Comparison of ENCODE assay signal across 1 cellular context in the genomic region with DNA sequence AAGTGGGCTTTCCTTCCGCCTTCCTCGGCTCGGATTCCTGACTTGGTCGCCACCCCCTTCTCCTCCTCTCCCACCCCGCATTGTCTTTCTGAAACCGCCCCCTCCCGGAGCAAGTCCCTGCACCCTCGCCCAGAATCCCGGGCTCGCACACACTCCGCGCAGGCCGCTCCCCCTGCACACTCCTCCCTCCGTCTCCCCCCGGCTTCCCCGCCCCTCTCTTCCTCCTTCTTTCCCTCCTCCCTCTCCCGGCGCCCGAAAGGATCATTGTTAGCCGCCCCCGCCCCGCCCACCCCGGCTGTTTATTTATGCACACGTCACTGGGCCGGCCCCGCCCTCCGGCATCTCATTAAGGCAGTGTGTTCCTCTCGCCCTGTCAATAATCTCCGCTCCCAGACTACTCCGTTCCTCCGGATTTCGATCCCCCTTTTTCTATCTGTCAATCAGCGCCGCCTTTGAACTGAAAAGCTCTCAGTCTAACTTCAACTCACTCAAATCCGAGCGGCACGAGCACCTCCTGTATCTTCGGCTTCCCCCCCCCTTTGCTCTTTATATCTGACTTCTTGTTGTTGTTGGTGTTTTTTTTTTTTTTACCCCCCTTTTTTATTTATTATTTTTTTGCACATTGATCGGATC.
TF ChIP-seq lines count a peak whose summit lies in the region.

A gene (plus strand): TSS at position 373 of the 633 bp plus-strand sequence. CDS start 510 bp downstream, outside the sequence.

TF ChIP-seq in HepG2, 621 proteins besides CTCF, POLR2A, EP300 and RAD21 (continued from another document):
- TF ChIP-seq, protein P1, sequence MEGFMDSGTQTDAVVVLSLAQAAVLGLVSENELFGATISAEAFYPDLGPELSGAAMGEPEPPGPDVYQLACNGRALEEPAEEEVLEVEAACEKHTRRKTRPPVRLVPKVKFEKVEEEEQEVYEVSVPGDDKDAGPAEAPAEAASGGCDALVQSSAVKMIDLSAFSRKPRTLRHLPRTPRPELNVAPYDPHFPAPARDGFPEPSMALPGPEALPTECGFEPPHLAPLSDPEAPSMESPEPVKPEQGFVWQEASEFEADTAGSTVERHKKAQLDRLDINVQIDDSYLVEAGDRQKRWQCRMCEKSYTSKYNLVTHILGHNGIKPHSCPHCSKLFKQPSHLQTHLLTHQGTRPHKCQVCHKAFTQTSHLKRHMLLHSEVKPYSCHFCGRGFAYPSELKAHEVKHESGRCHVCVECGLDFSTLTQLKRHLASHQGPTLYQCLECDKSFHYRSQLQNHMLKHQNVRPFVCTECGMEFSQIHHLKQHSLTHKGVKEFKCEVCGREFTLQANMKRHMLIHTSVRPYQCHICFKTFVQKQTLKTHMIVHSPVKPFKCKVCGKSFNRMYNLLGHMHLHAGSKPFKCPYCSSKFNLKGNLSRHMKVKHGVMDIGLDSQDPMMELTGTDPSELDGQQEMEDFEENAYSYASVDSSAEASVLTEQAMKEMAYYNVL (CRISPR knock-in tag; IDR thresholded peaks at IDR 0.05; ENCODE audit: borderline replicate concordance) = peak; percentile 43; the same call in 1 of the 2 replicates
- TF ChIP-seq ZNF354B (CRISPR knock-in tag; IDR thresholded peaks at IDR 0.05) = no peak
- TF ChIP-seq, protein P2, sequence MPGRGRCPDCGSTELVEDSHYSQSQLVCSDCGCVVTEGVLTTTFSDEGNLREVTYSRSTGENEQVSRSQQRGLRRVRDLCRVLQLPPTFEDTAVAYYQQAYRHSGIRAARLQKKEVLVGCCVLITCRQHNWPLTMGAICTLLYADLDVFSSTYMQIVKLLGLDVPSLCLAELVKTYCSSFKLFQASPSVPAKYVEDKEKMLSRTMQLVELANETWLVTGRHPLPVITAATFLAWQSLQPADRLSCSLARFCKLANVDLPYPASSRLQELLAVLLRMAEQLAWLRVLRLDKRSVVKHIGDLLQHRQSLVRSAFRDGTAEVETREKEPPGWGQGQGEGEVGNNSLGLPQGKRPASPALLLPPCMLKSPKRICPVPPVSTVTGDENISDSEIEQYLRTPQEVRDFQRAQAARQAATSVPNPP (CRISPR knock-in tag; IDR thresholded peaks at IDR 0.05) = no peak
- TF ChIP-seq, protein P3, sequence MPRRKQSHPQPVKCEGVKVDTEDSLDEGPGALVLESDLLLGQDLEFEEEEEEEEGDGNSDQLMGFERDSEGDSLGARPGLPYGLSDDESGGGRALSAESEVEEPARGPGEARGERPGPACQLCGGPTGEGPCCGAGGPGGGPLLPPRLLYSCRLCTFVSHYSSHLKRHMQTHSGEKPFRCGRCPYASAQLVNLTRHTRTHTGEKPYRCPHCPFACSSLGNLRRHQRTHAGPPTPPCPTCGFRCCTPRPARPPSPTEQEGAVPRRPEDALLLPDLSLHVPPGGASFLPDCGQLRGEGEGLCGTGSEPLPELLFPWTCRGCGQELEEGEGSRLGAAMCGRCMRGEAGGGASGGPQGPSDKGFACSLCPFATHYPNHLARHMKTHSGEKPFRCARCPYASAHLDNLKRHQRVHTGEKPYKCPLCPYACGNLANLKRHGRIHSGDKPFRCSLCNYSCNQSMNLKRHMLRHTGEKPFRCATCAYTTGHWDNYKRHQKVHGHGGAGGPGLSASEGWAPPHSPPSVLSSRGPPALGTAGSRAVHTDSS (CRISPR knock-in tag; conservative IDR thresholded peaks at IDR 0.05) = no peak
- TF ChIP-seq CBFB (CRISPR knock-in tag; IDR thresholded peaks at IDR 0.05) = no peak
- peak; percentile 53; the same call in 1 of the 2 replicates for TF ChIP-seq ZNF788 (CRISPR knock-in tag; IDR thresholded peaks at IDR 0.05; ENCODE audit: borderline replicate concordance)
- TF ChIP-seq ZNF441 (CRISPR knock-in tag; IDR thresholded peaks at IDR 0.05; ENCODE audit: borderline replicate concordance) = peak; percentile 95
- TF ChIP-seq, protein P4, sequence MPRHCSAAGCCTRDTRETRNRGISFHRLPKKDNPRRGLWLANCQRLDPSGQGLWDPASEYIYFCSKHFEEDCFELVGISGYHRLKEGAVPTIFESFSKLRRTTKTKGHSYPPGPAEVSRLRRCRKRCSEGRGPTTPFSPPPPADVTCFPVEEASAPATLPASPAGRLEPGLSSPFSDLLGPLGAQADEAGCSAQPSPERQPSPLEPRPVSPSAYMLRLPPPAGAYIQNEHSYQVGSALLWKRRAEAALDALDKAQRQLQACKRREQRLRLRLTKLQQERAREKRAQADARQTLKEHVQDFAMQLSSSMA (CRISPR knock-in tag; IDR thresholded peaks at IDR 0.05) = no peak
- no peak; the same call in 1 of the 2 replicates for TF ChIP-seq FOXA3 (CRISPR knock-in tag; IDR thresholded peaks at IDR 0.05)
- TF ChIP-seq MED1 (CRISPR knock-in tag; IDR thresholded peaks at IDR 0.05) = peak; percentile 46
- no peak for TF ChIP-seq ZNF256 (CRISPR knock-in tag; conservative IDR thresholded peaks at IDR 0.05)
- peak; percentile 17; the same call in 1 of the 2 replicates for TF ChIP-seq MYC (CRISPR knock-in tag; IDR thresholded peaks at IDR 0.05; ENCODE audit: borderline replicate concordance)
- TF ChIP-seq MAFG (CRISPR knock-in tag; IDR thresholded peaks at IDR 0.05) = no peak
- no peak for TF ChIP-seq MTF1 (CRISPR knock-in tag; IDR thresholded peaks at IDR 0.05)
- TF ChIP-seq, protein P5, sequence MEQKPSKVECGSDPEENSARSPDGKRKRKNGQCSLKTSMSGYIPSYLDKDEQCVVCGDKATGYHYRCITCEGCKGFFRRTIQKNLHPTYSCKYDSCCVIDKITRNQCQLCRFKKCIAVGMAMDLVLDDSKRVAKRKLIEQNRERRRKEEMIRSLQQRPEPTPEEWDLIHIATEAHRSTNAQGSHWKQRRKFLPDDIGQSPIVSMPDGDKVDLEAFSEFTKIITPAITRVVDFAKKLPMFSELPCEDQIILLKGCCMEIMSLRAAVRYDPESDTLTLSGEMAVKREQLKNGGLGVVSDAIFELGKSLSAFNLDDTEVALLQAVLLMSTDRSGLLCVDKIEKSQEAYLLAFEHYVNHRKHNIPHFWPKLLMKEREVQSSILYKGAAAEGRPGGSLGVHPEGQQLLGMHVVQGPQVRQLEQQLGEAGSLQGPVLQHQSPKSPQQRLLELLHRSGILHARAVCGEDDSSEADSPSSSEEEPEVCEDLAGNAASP (CRISPR knock-in tag; IDR thresholded peaks at IDR 0.05; ENCODE audit: borderline replicate concordance) = no peak
- TF ChIP-seq, protein P6, sequence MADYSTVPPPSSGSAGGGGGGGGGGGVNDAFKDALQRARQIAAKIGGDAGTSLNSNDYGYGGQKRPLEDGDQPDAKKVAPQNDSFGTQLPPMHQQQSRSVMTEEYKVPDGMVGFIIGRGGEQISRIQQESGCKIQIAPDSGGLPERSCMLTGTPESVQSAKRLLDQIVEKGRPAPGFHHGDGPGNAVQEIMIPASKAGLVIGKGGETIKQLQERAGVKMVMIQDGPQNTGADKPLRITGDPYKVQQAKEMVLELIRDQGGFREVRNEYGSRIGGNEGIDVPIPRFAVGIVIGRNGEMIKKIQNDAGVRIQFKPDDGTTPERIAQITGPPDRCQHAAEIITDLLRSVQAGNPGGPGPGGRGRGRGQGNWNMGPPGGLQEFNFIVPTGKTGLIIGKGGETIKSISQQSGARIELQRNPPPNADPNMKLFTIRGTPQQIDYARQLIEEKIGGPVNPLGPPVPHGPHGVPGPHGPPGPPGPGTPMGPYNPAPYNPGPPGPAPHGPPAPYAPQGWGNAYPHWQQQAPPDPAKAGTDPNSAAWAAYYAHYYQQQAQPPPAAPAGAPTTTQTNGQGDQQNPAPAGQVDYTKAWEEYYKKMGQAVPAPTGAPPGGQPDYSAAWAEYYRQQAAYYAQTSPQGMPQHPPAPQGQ (CRISPR knock-in tag; IDR thresholded peaks at IDR 0.05; ENCODE audit: borderline replicate concordance) = no peak
- TF ChIP-seq CENPX (CRISPR knock-in tag; IDR thresholded peaks at IDR 0.05) = no peak
- no peak for TF ChIP-seq ZNF326 (CRISPR knock-in tag; IDR thresholded peaks at IDR 0.05; ENCODE audit: borderline replicate concordance)
- no peak for TF ChIP-seq PHF5A (CRISPR knock-in tag; IDR thresholded peaks at IDR 0.05; ENCODE audit: low read depth, unreplicated experiment)
- TF ChIP-seq TBX3 (IDR thresholded peaks at IDR 0.05; ENCODE audit: borderline replicate concordance) = no peak
- no peak for TF ChIP-seq PLRG1 (conservative IDR thresholded peaks at IDR 0.05)
- 0 out of 2 replicates have a peak, but pooled peaks have one; percentile 34 for TF ChIP-seq IRF2 (CRISPR knock-in tag; IDR thresholded peaks at IDR 0.05)
- peak; percentile 45; the same call in 1 of the 2 replicates for TF ChIP-seq NKX3-1 (CRISPR knock-in tag; IDR thresholded peaks at IDR 0.05)
- no peak for TF ChIP-seq ZNF33A (CRISPR knock-in tag; IDR thresholded peaks at IDR 0.05; ENCODE audit: borderline replicate concordance)
- TF ChIP-seq CENPT (CRISPR knock-in tag; IDR thresholded peaks at IDR 0.05; ENCODE audit: low read depth) = no peak
- TF ChIP-seq HNRNPH1 (optimal IDR thresholded peaks at IDR 0.05; ENCODE audit: low read depth, low read length) = no peak
- TF ChIP-seq, protein P7, sequence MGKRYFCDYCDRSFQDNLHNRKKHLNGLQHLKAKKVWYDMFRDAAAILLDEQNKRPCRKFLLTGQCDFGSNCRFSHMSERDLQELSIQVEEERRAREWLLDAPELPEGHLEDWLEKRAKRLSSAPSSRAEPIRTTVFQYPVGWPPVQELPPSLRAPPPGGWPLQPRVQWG (CRISPR knock-in tag; IDR thresholded peaks at IDR 0.05; ENCODE audit: borderline replicate concordance, low read depth) = no peak
- peak; percentile 80 for TF ChIP-seq TCF7 (IDR thresholded peaks at IDR 0.05; ENCODE audit: low read depth)
- no peak for TF ChIP-seq TBP (CRISPR knock-in tag; IDR thresholded peaks at IDR 0.05)
- TF ChIP-seq, protein P8, sequence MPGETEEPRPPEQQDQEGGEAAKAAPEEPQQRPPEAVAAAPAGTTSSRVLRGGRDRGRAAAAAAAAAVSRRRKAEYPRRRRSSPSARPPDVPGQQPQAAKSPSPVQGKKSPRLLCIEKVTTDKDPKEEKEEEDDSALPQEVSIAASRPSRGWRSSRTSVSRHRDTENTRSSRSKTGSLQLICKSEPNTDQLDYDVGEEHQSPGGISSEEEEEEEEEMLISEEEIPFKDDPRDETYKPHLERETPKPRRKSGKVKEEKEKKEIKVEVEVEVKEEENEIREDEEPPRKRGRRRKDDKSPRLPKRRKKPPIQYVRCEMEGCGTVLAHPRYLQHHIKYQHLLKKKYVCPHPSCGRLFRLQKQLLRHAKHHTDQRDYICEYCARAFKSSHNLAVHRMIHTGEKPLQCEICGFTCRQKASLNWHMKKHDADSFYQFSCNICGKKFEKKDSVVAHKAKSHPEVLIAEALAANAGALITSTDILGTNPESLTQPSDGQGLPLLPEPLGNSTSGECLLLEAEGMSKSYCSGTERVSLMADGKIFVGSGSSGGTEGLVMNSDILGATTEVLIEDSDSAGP (CRISPR knock-in tag; IDR thresholded peaks at IDR 0.05; ENCODE audit: borderline replicate concordance) = no peak
- TF ChIP-seq DNMT3B (CRISPR knock-in tag; conservative IDR thresholded peaks at IDR 0.05) = no peak
- TF ChIP-seq KAT7 (CRISPR knock-in tag; IDR thresholded peaks at IDR 0.05; ENCODE audit: borderline replicate concordance) = no peak; the same call in 1 of the 2 replicates
- no peak for TF ChIP-seq NONO (IDR thresholded peaks at IDR 0.05)
- TF ChIP-seq NONO (CRISPR knock-in tag; conservative IDR thresholded peaks at IDR 0.05) = 0 out of 2 replicates have a peak, but pooled peaks have one; percentile 14
- TF ChIP-seq BCL6 (CRISPR knock-in tag; IDR thresholded peaks at IDR 0.05) = no peak
- TF ChIP-seq, protein P9, sequence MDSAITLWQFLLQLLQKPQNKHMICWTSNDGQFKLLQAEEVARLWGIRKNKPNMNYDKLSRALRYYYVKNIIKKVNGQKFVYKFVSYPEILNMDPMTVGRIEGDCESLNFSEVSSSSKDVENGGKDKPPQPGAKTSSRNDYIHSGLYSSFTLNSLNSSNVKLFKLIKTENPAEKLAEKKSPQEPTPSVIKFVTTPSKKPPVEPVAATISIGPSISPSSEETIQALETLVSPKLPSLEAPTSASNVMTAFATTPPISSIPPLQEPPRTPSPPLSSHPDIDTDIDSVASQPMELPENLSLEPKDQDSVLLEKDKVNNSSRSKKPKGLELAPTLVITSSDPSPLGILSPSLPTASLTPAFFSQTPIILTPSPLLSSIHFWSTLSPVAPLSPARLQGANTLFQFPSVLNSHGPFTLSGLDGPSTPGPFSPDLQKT (CRISPR knock-in tag; IDR thresholded peaks at IDR 0.05; ENCODE audit: borderline replicate concordance) = no peak
- TF ChIP-seq, protein P10, sequence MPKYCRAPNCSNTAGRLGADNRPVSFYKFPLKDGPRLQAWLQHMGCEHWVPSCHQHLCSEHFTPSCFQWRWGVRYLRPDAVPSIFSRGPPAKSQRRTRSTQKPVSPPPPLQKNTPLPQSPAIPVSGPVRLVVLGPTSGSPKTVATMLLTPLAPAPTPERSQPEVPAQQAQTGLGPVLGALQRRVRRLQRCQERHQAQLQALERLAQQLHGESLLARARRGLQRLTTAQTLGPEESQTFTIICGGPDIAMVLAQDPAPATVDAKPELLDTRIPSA (CRISPR knock-in tag; IDR thresholded peaks at IDR 0.05; ENCODE audit: borderline replicate concordance) = no peak
- 0 out of 2 replicates have a peak, but pooled peaks have one; percentile 1 for TF ChIP-seq ZFY (CRISPR knock-in tag; IDR thresholded peaks at IDR 0.05)
- no peak; the same call in 1 of the 2 replicates for TF ChIP-seq ETV5 (CRISPR knock-in tag; IDR thresholded peaks at IDR 0.05; ENCODE audit: borderline replicate concordance)
